Comparison of ENCODE assay signal across 1 cellular context in the genomic region with DNA sequence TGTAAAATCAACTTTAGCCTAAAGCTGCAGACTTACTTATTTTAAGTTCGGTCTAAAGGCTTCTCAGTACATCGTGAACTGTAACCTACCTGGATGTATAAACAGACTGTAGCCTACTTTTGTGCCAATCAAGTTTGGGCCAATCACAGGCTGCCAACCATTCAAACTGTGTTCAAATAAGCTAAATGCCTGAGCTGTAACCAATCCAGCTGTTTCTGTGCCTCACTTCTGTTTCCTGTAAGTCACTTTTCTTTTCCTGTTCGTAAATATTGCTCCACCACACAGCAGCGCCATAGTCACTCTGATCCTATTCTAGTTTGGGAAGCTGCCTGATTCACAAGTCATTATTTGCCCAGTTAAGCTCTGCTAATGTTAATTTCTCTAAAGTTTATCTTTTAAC.
TF ChIP-seq lines count a peak whose summit lies in the region.

No MANE protein-coding gene starts in this region.

TF ChIP-seq in HepG2, 621 proteins besides CTCF, POLR2A, EP300 and RAD21:
- no peak for TF ChIP-seq HMG20B (CRISPR knock-in tag; conservative IDR thresholded peaks at IDR 0.05)
- peak; percentile 35; the same call in 1 of the 2 replicates for TF ChIP-seq NFYC (CRISPR knock-in tag; IDR thresholded peaks at IDR 0.05)
